Comparison of ENCODE assay signal across 1 cellular context in genomic region chr1:155940993-155941844, GRCh38.
TF ChIP-seq lines count a peak whose summit lies in the region.

Gene RXFP4 (plus strand): TSS chr1:155941638. CDS start chr1:155941710, 72 bp downstream.

TF ChIP-seq in HepG2, 621 proteins besides CTCF, POLR2A, EP300 and RAD21 (continues in another document):
- peak; percentile 54 for TF ChIP-seq CEBPB (IDR thresholded peaks at IDR 0.05; ENCODE audit: borderline replicate concordance, low read depth, low read length)
- no peak for TF ChIP-seq KLF6 (CRISPR knock-in tag; IDR thresholded peaks at IDR 0.05)
- 0 out of 2 replicates have a peak, but pooled peaks have one; percentile 49 for TF ChIP-seq ZNF354B (CRISPR knock-in tag; IDR thresholded peaks at IDR 0.05)
- TF ChIP-seq ZNF333 (CRISPR knock-in tag; IDR thresholded peaks at IDR 0.05; ENCODE audit: borderline replicate concordance) = 0 out of 2 replicates have a peak, but pooled peaks have one; percentile 58
- TF ChIP-seq RBM22 (optimal IDR thresholded peaks at IDR 0.05; ENCODE audit: low read length) = peak; percentile 77
- TF ChIP-seq ARNT2 (CRISPR knock-in tag; IDR thresholded peaks at IDR 0.05; ENCODE audit: low read depth) = peak; percentile 65; the same call in 1 of the 2 replicates
- 0 out of 2 replicates have a peak, but pooled peaks have one; percentile 63 for TF ChIP-seq ZNF230 (CRISPR knock-in tag; IDR thresholded peaks at IDR 0.05)
- 0 out of 2 replicates have a peak, but pooled peaks have one; percentile 47 for TF ChIP-seq HOXA5 (CRISPR knock-in tag; IDR thresholded peaks at IDR 0.05)
- TF ChIP-seq TAF1 (CRISPR knock-in tag; IDR thresholded peaks at IDR 0.05) = peak; percentile 47; the same call in 1 of the 2 replicates
- TF ChIP-seq CBX1 (IDR thresholded peaks at IDR 0.05; ENCODE audit: low read depth) = peak; percentile 24
- TF ChIP-seq ZEB1 (IDR thresholded peaks at IDR 0.05; ENCODE audit: insufficient replicate concordance, low read depth) = peak; percentile 26
- peak; percentile 6; the same call in 1 of the 2 replicates for TF ChIP-seq ARID5B (CRISPR knock-in tag; IDR thresholded peaks at IDR 0.05)
- peak; percentile 69; the same call in 1 of the 2 replicates for TF ChIP-seq SRY (CRISPR knock-in tag; IDR thresholded peaks at IDR 0.05)
- peak; percentile 43; the same call in 1 of the 2 replicates for TF ChIP-seq ZNF709 (CRISPR knock-in tag; IDR thresholded peaks at IDR 0.05)
- TF ChIP-seq ZNF543 (CRISPR knock-in tag; IDR thresholded peaks at IDR 0.05) = 0 out of 2 replicates have a peak, but pooled peaks have one; percentile 68
- peak; percentile 51; the same call in 1 of the 2 replicates for TF ChIP-seq KDM2A (CRISPR knock-in tag; IDR thresholded peaks at IDR 0.05; ENCODE audit: borderline replicate concordance, low read depth)
- 0 out of 2 replicates have a peak, but pooled peaks have one; percentile 54 for TF ChIP-seq ZSCAN21 (CRISPR knock-in tag; IDR thresholded peaks at IDR 0.05; ENCODE audit: borderline replicate concordance)
- 0 out of 2 replicates have a peak, but pooled peaks have one; percentile 38 for TF ChIP-seq MAX (IDR thresholded peaks at IDR 0.05)
- TF ChIP-seq POLR2AphosphoS5 (IDR thresholded peaks at IDR 0.05; ENCODE audit: low read depth, low read length) = peak; percentile 58
- 0 out of 2 replicates have a peak, but pooled peaks have one; percentile 10 for TF ChIP-seq ZMYM4 (CRISPR knock-in tag; IDR thresholded peaks at IDR 0.05)
- TF ChIP-seq SUZ12 (IDR thresholded peaks at IDR 0.05; ENCODE audit: low read depth, low read length) = no peak
- TF ChIP-seq YEATS4 (CRISPR knock-in tag; IDR thresholded peaks at IDR 0.05; ENCODE audit: borderline replicate concordance) = peak; percentile 50; the same call in 1 of the 2 replicates
- TF ChIP-seq THAP8 (CRISPR knock-in tag; IDR thresholded peaks at IDR 0.05; ENCODE audit: borderline replicate concordance) = no peak
- TF ChIP-seq TBX2 (CRISPR knock-in tag; IDR thresholded peaks at IDR 0.05; ENCODE audit: borderline replicate concordance) = 0 out of 2 replicates have a peak, but pooled peaks have one; percentile 7
- no peak for TF ChIP-seq RAD51 (IDR thresholded peaks at IDR 0.05; ENCODE audit: borderline replicate concordance)
- TF ChIP-seq ZSCAN29 (CRISPR knock-in tag; conservative IDR thresholded peaks at IDR 0.05) = 0 out of 2 replicates have a peak, but pooled peaks have one; percentile 37
- peak; percentile 85; the same call in 1 of the 2 replicates for TF ChIP-seq KLF9 (CRISPR knock-in tag; IDR thresholded peaks at IDR 0.05; ENCODE audit: low read depth)
- TF ChIP-seq DZIP1 (CRISPR knock-in tag; IDR thresholded peaks at IDR 0.05) = 0 out of 2 replicates have a peak, but pooled peaks have one; percentile 7
- TF ChIP-seq U2AF2 (IDR thresholded peaks at IDR 0.05; ENCODE audit: low read depth, low read length) = 0 out of 2 replicates have a peak, but pooled peaks have one; percentile 25
- 0 out of 2 replicates have a peak, but pooled peaks have one; percentile 38 for TF ChIP-seq NRL (CRISPR knock-in tag; IDR thresholded peaks at IDR 0.05; ENCODE audit: borderline replicate concordance)
- TF ChIP-seq ZFX (CRISPR knock-in tag; IDR thresholded peaks at IDR 0.05; ENCODE audit: low read depth) = 0 out of 2 replicates have a peak, but pooled peaks have one; percentile 4
- TF ChIP-seq MED1 (CRISPR knock-in tag; IDR thresholded peaks at IDR 0.05) = peak; percentile 30; the same call in 1 of the 2 replicates
- TF ChIP-seq ELF3 (CRISPR knock-in tag; IDR thresholded peaks at IDR 0.05) = peak; percentile 44; the same call in 1 of the 2 replicates
- 0 out of 2 replicates have a peak, but pooled peaks have one; percentile 21 for TF ChIP-seq ZNF503 (CRISPR knock-in tag; IDR thresholded peaks at IDR 0.05)
- TF ChIP-seq ARNTL (CRISPR knock-in tag; IDR thresholded peaks at IDR 0.05) = no peak
- 0 out of 2 replicates have a peak, but pooled peaks have one; percentile 11 for TF ChIP-seq ZGPAT (CRISPR knock-in tag; IDR thresholded peaks at IDR 0.05)
- no peak for TF ChIP-seq TOPORS (CRISPR knock-in tag; IDR thresholded peaks at IDR 0.05)
- peak; percentile 36 for TF ChIP-seq ZNF770 (CRISPR knock-in tag; IDR thresholded peaks at IDR 0.05)
- TF ChIP-seq TFDP2 (CRISPR knock-in tag; IDR thresholded peaks at IDR 0.05) = no peak
- TF ChIP-seq ZNF891 (CRISPR knock-in tag; IDR thresholded peaks at IDR 0.05) = peak; percentile 58; the same call in 1 of the 2 replicates
- 0 out of 2 replicates have a peak, but pooled peaks have one; percentile 30 for TF ChIP-seq GATA4 (IDR thresholded peaks at IDR 0.05; ENCODE audit: borderline replicate concordance, low read depth)
- peak; percentile 48 for TF ChIP-seq NFIC (IDR thresholded peaks at IDR 0.05; ENCODE audit: low read length)
- TF ChIP-seq HNRNPL (IDR thresholded peaks at IDR 0.05; ENCODE audit: low read depth, low read length) = peak; percentile 88
